9 cellular contexts compared by ENCODE assay signal in genomic region chr13:24215732-24216131, GRCh38. TPM values are rescaled to one million over a fixed set of nuclear protein-coding genes. Genes with fewer than 3 reads are reported as not detected.
DNase-seq lines count a peak whose midpoint lies in the region; ATAC-seq and TF ChIP-seq lines count a peak whose summit lies in the region.
"Had no signal": no experiment of that assay in that cellular context is flagged by ENCODE, and none has a peak within 500 bp of the region (broad histone marks: within the 10 kb centered on the region; RNA-seq: fewer than 3 reads in every experiment).

No MANE protein-coding gene starts in this region.

- H3K36me3 ChIP-seq in OCI-LY7 (ENCODE audit: insufficient read depth, low read length) (no peaks in the 10 kb centered on the region), hepatocyte (replicated peaks; ENCODE audit: insufficient read depth, low read depth) (no peaks in the 10 kb centered on the region)

- ATAC-seq in activated CD8-positive, alpha-beta memory T cell treated with anti-CD3 and anti-CD28 coated beads, Interleukin-2, amount 10 ng/mL, durations not matched to agents 7 days and 5 days, result no peak
- ATAC-seq in omental fat pad (ENCODE audit: low FRiP score), result no peak

- no peaks in the 10 kb centered on the region for H3K79me2 ChIP-seq in OCI-LY7 (ENCODE audit: insufficient read depth, low read depth, low read length)
- peaks cover 5% of the 10 kb centered on the region for H3K79me2 ChIP-seq in hepatocyte

- H3K9me2 ChIP-seq in OCI-LY7 (ENCODE audit: insufficient read depth, low read length), result no peaks in the 10 kb centered on the region
- H3K9me2 ChIP-seq in hepatocyte (replicated peaks; ENCODE audit: insufficient read depth), result no peaks in the 10 kb centered on the region

- H4K20me1 ChIP-seq in OCI-LY7 (ENCODE audit: insufficient read depth, low read length), result peaks cover 4% of the 10 kb centered on the region; the same call in 1 of the 2 replicates
- no peaks in the 10 kb centered on the region for H4K20me1 ChIP-seq in hepatocyte (ENCODE audit: insufficient read depth, poor library complexity, severe bottlenecking)

- no peaks in the 10 kb centered on the region for H3K9me3 ChIP-seq in OCI-LY7 (ENCODE audit: low read length)
- H3K9me3 ChIP-seq in hepatocyte (ENCODE audit: low read depth), result no peaks in the 10 kb centered on the region

- H3K27me3 ChIP-seq in hepatocyte, result no peaks in the 10 kb centered on the region

- no peaks in the 10 kb centered on the region for H3K27me3 Mint-ChIP-seq in activated CD8-positive, alpha-beta memory T cell treated with anti-CD3 and anti-CD28 coated beads, Interleukin-2, amount 10 ng/mL, durations not matched to agents 7 days and 5 days
- H3K27me3 Mint-ChIP-seq: activated naive CD4-positive, alpha-beta T cell treated with anti-CD3 and anti-CD28 coated beads, Interleukin-2, amount 50 U/mL, for 24 hours had no signal

- no peak overlapping the region for H3K27ac Mint-ChIP-seq in activated CD8-positive, alpha-beta memory T cell treated with anti-CD3 and anti-CD28 coated beads, Interleukin-2, amount 10 ng/mL, durations not matched to agents 7 days and 5 days
- H3K27ac Mint-ChIP-seq: activated naive CD4-positive, alpha-beta T cell treated with anti-CD3 and anti-CD28 coated beads, Interleukin-2, amount 50 U/mL, for 24 hours had no signal

- H3K4me1 Mint-ChIP-seq in activated CD8-positive, alpha-beta memory T cell treated with anti-CD3 and anti-CD28 coated beads, Interleukin-2, amount 10 ng/mL, durations not matched to agents 7 days and 5 days, result peaks cover 41% of the 10 kb centered on the region

- H3K27ac ChIP-seq in C4-2B (peak overlapping the region; percentile 62), OCI-LY7 (ENCODE audit: low read depth, low read length, poor library complexity, severe bottlenecking) (peak overlapping the region; percentile 67), hepatocyte (no peak overlapping the region)

- CTCF ChIA-PET in OCI-LY7 (lab: Charles Lee; ENCODE audit: unreplicated experiment), result interaction anchor here (0.9 to 1.7 kb wide), 4 partner anchors 12 to 55 kb away, joined by 3 to 7 read pairs (median 5); partner anchors contain the start of gene SPATA13
- CTCF ChIA-PET in activated CD8-positive, alpha-beta memory T cell treated with anti-CD3 and anti-CD28 coated beads, Interleukin-2, amount 10 ng/mL, durations not matched to agents 7 days and 5 days (lab: Charles Lee), result interaction anchor here (1.3 to 5.8 kb wide), 6 partner anchors 10 to 195 kb away, joined by 3 to 53 read pairs (median 5); partner anchors contain the start of gene SPATA13

- POLR2A ChIA-PET in OCI-LY7 (lab: Charles Lee), result interaction anchor here (0.6 to 8.7 kb wide), 8 partner anchors 13 to 370 kb away, joined by 3 to 116 read pairs (median 8); partner anchors contain the start of gene SPATA13

- no peaks in the 10 kb centered on the region for H3K9me3 Mint-ChIP-seq in activated CD8-positive, alpha-beta memory T cell treated with anti-CD3 and anti-CD28 coated beads, Interleukin-2, amount 10 ng/mL, durations not matched to agents 7 days and 5 days (ENCODE audit: low read depth)
- H3K9me3 Mint-ChIP-seq: activated naive CD4-positive, alpha-beta T cell treated with anti-CD3 and anti-CD28 coated beads, Interleukin-2, amount 50 U/mL, for 24 hours had no signal

- no peak for DNase-seq in OCI-LY7 (ENCODE audit: low spot score)
- peak; percentile 54 for DNase-seq in glomerular endothelial cell (ENCODE audit: extremely low read depth, low read depth, low spot score)
- peak; percentile 51 for DNase-seq in pulmonary artery endothelial cell (ENCODE audit: low read depth, low spot score)
- no peak for DNase-seq in activated CD8-positive, alpha-beta memory T cell treated with anti-CD3 and anti-CD28 coated beads, Interleukin-2, amount 10 ng/mL, durations not matched to agents 7 days and 5 days
- DNase-seq in MV-4-11 (lab: John Stamatoyannopoulos, UW), result no peak
- no peak for DNase-seq in hepatocyte (ENCODE audit: low spot score)
- no peak for DNase-seq in omental fat pad (ENCODE audit: low spot score)

- H3K4me2 ChIP-seq in OCI-LY7 (ENCODE audit: low read length) (peak overlapping the region; percentile 73), hepatocyte (no peak overlapping the region)

- peaks cover 2% of the 10 kb centered on the region for H3K36me3 Mint-ChIP-seq in activated CD8-positive, alpha-beta memory T cell treated with anti-CD3 and anti-CD28 coated beads, Interleukin-2, amount 10 ng/mL, durations not matched to agents 7 days and 5 days
- H3K36me3 Mint-ChIP-seq: activated naive CD4-positive, alpha-beta T cell treated with anti-CD3 and anti-CD28 coated beads, Interleukin-2, amount 50 U/mL, for 24 hours had no signal

- WGBS in hepatocyte (ENCODE audit: low lambda C conversion rate, missing lambda C conversion rate), result 77% methylated on average over 2 of the region's 2 CpGs

- H2AFZ ChIP-seq in OCI-LY7 (ENCODE audit: low read length) (peak overlapping the region; percentile 33; the same call in 1 of the 2 replicates), hepatocyte (no peak overlapping the region)

- no TSS peak for BruUV-seq in OCI-LY7 (replicated peaks; lab: Mats Ljungman, UMichigan)

- H3K4me1 ChIP-seq in OCI-LY7 (ENCODE audit: insufficient read depth, low read length, poor library complexity, severe bottlenecking), result peaks cover 59% of the 10 kb centered on the region
- H3K4me1 ChIP-seq in hepatocyte (ENCODE audit: insufficient read depth), result peaks cover 13% of the 10 kb centered on the region

- intact Hi-C loops in OCI-LY7 (cut with micrococcal nuclease; ENCODE audit: unreplicated experiment), result loop anchor here (1.0 to 10.0 kb wide), 3 partner anchors 11 to 331 kb away; partner anchors contain the start of genes MIPEP and SPATA13

- TF ChIP-seq CTCF in C4-2B (conservative IDR thresholded peaks at IDR 0.05) (no peak), OCI-LY7 (conservative IDR thresholded peaks at IDR 0.05; ENCODE audit: low read length) (no peak), hepatocyte (IDR thresholded peaks at IDR 0.05; ENCODE audit: poor library complexity) (no peak), omental fat pad (IDR thresholded peaks at IDR 0.05) (no peak)

- H3K4me3 Mint-ChIP-seq in activated CD8-positive, alpha-beta memory T cell treated with anti-CD3 and anti-CD28 coated beads, Interleukin-2, amount 10 ng/mL, durations not matched to agents 7 days and 5 days, result no peak overlapping the region
- H3K4me3 Mint-ChIP-seq: activated naive CD4-positive, alpha-beta T cell treated with anti-CD3 and anti-CD28 coated beads, Interleukin-2, amount 50 U/mL, for 24 hours had no signal

- H3K4me3 ChIP-seq in OCI-LY7 (ENCODE audit: low read depth, low read length, poor library complexity, severe bottlenecking) (peak overlapping the region; percentile 45), hepatocyte (no peak overlapping the region)

RNA-seq across cellular contexts. Expression of gene SPATA13, which starts 55.2 kb away (rescaled TPM):
- total RNA-seq in OCI-LY7 (2014; rRNA removed; shearing (Covaris generic)), result 3.8 and 6.6 TPM in 2 replicates
- 32.0 and 32.4 TPM in 2 replicates for total RNA-seq in OCI-LY7 (2022)
- total RNA-seq in glomerular endothelial cell, result 12.2 and 20.5 TPM in 2 replicates
- 5.7 and 8.0 TPM in 2 replicates for total RNA-seq in pulmonary artery endothelial cell
- 10 to 100 TPM; 51.0 to 57.8 TPM for total RNA-seq in activated CD8-positive, alpha-beta memory T cell treated with anti-CD3 and anti-CD28 coated beads, Interleukin-2, amount 10 ng/mL, durations not matched to agents 7 days and 5 days
- 9.6 and 19.4 TPM in 2 replicates for total RNA-seq in hepatocyte
- 12.4 and 12.9 TPM in 2 replicates for polyA plus RNA-seq in hepatocyte
- total RNA-seq in omental fat pad, result 10 to 100 TPM in 3 of 4 donors, 1 to 10 TPM in 1; 9.0 to 46.0 (median 18.7) TPM

Comparison
In these comparisons a context has a peak if more than half of its experiments do, and no peak if none do; other contexts are left out.
1. DNase-seq: peak in glomerular endothelial cell (single experiment) and pulmonary artery endothelial cell (single experiment); none in OCI-LY7 (single experiment), activated CD8-positive, alpha-beta memory T cell treated with anti-CD3 and anti-CD28 coated beads, Interleukin-2, amount 10 ng/mL, durations not matched to agents 7 days and 5 days (single experiment), MV-4-11 (single experiment), hepatocyte (single experiment) and omental fat pad (single experiment).